16 cellular contexts compared by ENCODE assay signal in genomic region chr17:4587195-4587594, GRCh38. TPM values are rescaled to one million over a fixed set of nuclear protein-coding genes. Genes with fewer than 3 reads are reported as not detected.
A peak's percentile ranks its signal among the peaks of the same experiment; 100 is the strongest.
DNase-seq lines count a peak whose midpoint lies in the region; ATAC-seq, FAIRE-seq and TF ChIP-seq lines count a peak whose summit lies in the region.
"Had no signal": no experiment of that assay in that cellular context is flagged by ENCODE, and none has a peak within 500 bp of the region (broad histone marks: within the 10 kb centered on the region; RNA-seq: fewer than 3 reads in every experiment).

No MANE protein-coding gene starts in this region.

- H3K36me3 ChIP-seq in left ventricle myocardium inferior (no peaks in the 10 kb centered on the region), kidney (ENCODE audit: control insufficient read depth in 1 of 2, insufficient read depth in 2 of 2, low read length in 2 of 2) (no peaks in the 10 kb centered on the region), gastrocnemius medialis (peaks cover 0 to 4% of the 10 kb centered on the region in 2 donors)

- DNase-seq in left ventricle myocardium inferior, result no peak
- DNase-seq in Right ventricle myocardium inferior (ENCODE audit: missing footprints), result no peak
- DNase-seq in kidney, result no peak
- peak in 1 of 2 donors; percentile 66 for DNase-seq in gastrocnemius medialis
- no peak for DNase-seq in dermis blood vessel endothelial cell
- DNase-seq in caudate nucleus (lab: John Stamatoyannopoulos, UW), result no peak
- DNase-seq: DMS 273 treated with DMSO at 0.1 percent for 48 hours, NCI-H187, NCI-H2171, NCI-H446, NCI-H69 had no signal

- no peak for FAIRE-seq in kidney (lab: Jason Lieb, UNC)
- FAIRE-seq: A204.1, GM12892 had no signal

- in situ Hi-C loops in gastrocnemius medialis (cut with MboI; ENCODE audit: low sequenced_read_pairs in 4 of 4), result no loop called here

- no peak for TF ChIP-seq CTCF in left ventricle myocardium inferior (IDR thresholded peaks at IDR 0.05; ENCODE audit: borderline replicate concordance)
- no peak for TF ChIP-seq CTCF in kidney (IDR thresholded peaks at IDR 0.05; ENCODE audit: borderline replicate concordance, extremely low read depth, insufficient read depth)
- no peak for TF ChIP-seq CTCF in gastrocnemius medialis (IDR thresholded peaks at IDR 0.05 in 4 of 5, conservative IDR thresholded peaks at IDR 0.05 in 1 of 5)

- intact Hi-C loops in left ventricle myocardium inferior (cut with micrococcal nuclease) (no loop called here), Right ventricle myocardium inferior (cut with DNase I) (loop anchor here (5.0 kb wide), 1 partner anchor 35 kb away; no protein-coding TSS in a partner anchor), kidney (cut with DNase I) (no loop called here), gastrocnemius medialis (cut with DNase I; ENCODE audit: low total_unique reads) (loop anchor here (2.0 kb wide), 1 partner anchor 14 kb away; no protein-coding TSS in a partner anchor)

- ATAC-seq in Right ventricle myocardium inferior (no peak), gastrocnemius medialis (peak; percentile 1 to 6), GM18858 (IDR thresholded peaks at IDR 0.05; ENCODE audit: unreplicated experiment) (no peak)
- ATAC-seq: GM23338 had no signal

- peaks cover 93% of the 10 kb centered on the region for H3K4me1 ChIP-seq in left ventricle myocardium inferior
- H3K4me1 ChIP-seq in kidney (ENCODE audit: control insufficient read depth in 1 of 2, insufficient read depth in 1 of 2, low read depth in 1 of 2, low read length in 2 of 2), result peaks cover 31 to 56% of the 10 kb centered on the region in 2 donors
- H3K4me1 ChIP-seq in gastrocnemius medialis, result peaks cover 52 to 54% of the 10 kb centered on the region in 2 donors

- H3K4me3 ChIP-seq in left ventricle myocardium inferior, result peak overlapping the region; percentile 72
- peak overlapping the region; percentile 59 to 72 for H3K4me3 ChIP-seq in kidney (ENCODE audit: low read length in 2 of 2)
- H3K4me3 ChIP-seq in gastrocnemius medialis, result peak overlapping the region; percentile 63 to 87 (median 73)
- H3K4me3 ChIP-seq: GM23338 had no signal

- no peaks in the 10 kb centered on the region for H3K9me3 ChIP-seq in left ventricle myocardium inferior (replicated peaks)
- no peaks in the 10 kb centered on the region for H3K9me3 ChIP-seq in kidney (ENCODE audit: control insufficient read depth in 1 of 2, low read length in 2 of 2)
- H3K9me3 ChIP-seq in gastrocnemius medialis, result no peaks in the 10 kb centered on the region

- H3K9ac ChIP-seq in kidney (ENCODE audit: low read length in 2 of 2), result peak overlapping the region in 1 of 2 donors; percentile 73

- H3K27ac ChIP-seq in left ventricle myocardium inferior (replicated peaks), result peak overlapping the region; percentile 93
- peak overlapping the region; percentile 82 to 95 for H3K27ac ChIP-seq in kidney (ENCODE audit: low read depth in 2 of 2, low read length in 2 of 2)
- H3K27ac ChIP-seq in gastrocnemius medialis, result peak overlapping the region; percentile 90 to 100 (median 98)
- H3K27ac ChIP-seq in caudate nucleus (ENCODE audit: low read depth, low read length), result no peak overlapping the region
- H3K27ac ChIP-seq: C4-2B had no signal

- H3K27me3 ChIP-seq in left ventricle myocardium inferior (ENCODE audit: low read depth) (peaks cover 32% of the 10 kb centered on the region), gastrocnemius medialis (no peaks in the 10 kb centered on the region)

- TF ChIP-seq POLR2A in gastrocnemius medialis (IDR thresholded peaks at IDR 0.05), result peak; percentile 52 to 78

RNA-seq across cellular contexts. Expression of gene SMTNL2, which starts 2.9 kb away (rescaled TPM):
- total RNA-seq in left ventricle myocardium inferior, result 33.4 TPM
- 48.6 TPM for total RNA-seq in Right ventricle myocardium inferior
- total RNA-seq in kidney, result 25.6 TPM
- 58.1 TPM for polyA plus RNA-seq in kidney (ENCODE audit: insufficient read depth, low read depth, low replicate concordance)
- 100 to 1,000 TPM; 110 to 588 (median 420) TPM for total RNA-seq in gastrocnemius medialis
- total RNA-seq in dermis blood vessel endothelial cell, result under 0.01 TPM in 1 of 2 replicates, not detected in the other

RNA-seq across cellular contexts. Expression of gene GGT6, which starts 26.8 kb away (rescaled TPM):
- total RNA-seq in left ventricle myocardium inferior (not detected), Right ventricle myocardium inferior (0.14 TPM), kidney (16.8 TPM), gastrocnemius medialis (under 1 TPM in 1 of 4 donors, not detected in 3; 0.63 TPM), dermis blood vessel endothelial cell (not detected in 2 replicates)
- polyA plus RNA-seq in kidney (ENCODE audit: insufficient read depth, low read depth, low replicate concordance), result 51.4 TPM
- polyA plus RNA-seq: GM23338 had no signal

RNA-seq across cellular contexts. Expression of gene MYBBP1A, which starts 32.0 kb away (rescaled TPM):
- 21.3 TPM for total RNA-seq in left ventricle myocardium inferior
- total RNA-seq in Right ventricle myocardium inferior, result 19.2 TPM
- 51.6 TPM for total RNA-seq in kidney
- 11.9 TPM for polyA plus RNA-seq in kidney (ENCODE audit: insufficient read depth, low read depth, low replicate concordance)
- total RNA-seq in gastrocnemius medialis, result 10 to 100 TPM; 42.5 to 60.2 (median 48.9) TPM
- 32.2 and 52.0 TPM in 2 replicates for total RNA-seq in dermis blood vessel endothelial cell

RNA-seq across cellular contexts. Expression of gene ALOX15, which starts 54.3 kb away (rescaled TPM):
- total RNA-seq in left ventricle myocardium inferior, result 0.33 TPM
- 0.19 TPM for total RNA-seq in Right ventricle myocardium inferior
- total RNA-seq in kidney, result not detected
- not detected for polyA plus RNA-seq in kidney (ENCODE audit: insufficient read depth, low read depth, low replicate concordance)
- total RNA-seq in gastrocnemius medialis, result not detected
- not detected in 2 replicates for total RNA-seq in dermis blood vessel endothelial cell

Comparison
In these comparisons a context has a peak if more than half of its experiments do, and no peak if none do; other contexts are left out.
1. intact Hi-C loops: an anchor here in Right ventricle myocardium inferior (5.0 kb wide) and gastrocnemius medialis (2.0 kb wide); none called in left ventricle myocardium inferior and kidney.
2. ATAC-seq: peak in gastrocnemius medialis (2 of 2); none in Right ventricle myocardium inferior (single experiment) and GM18858 (single experiment).
3. RNA of gene SMTNL2, which starts 2.9 kb away (total RNA-seq): 110 to 588 TPM in gastrocnemius medialis, 48.6 TPM in Right ventricle myocardium inferior (single experiment), 33.4 TPM in left ventricle myocardium inferior (single experiment) and 25.6 TPM in kidney (single experiment); under 0.01 TPM in dermis blood vessel endothelial cell; every median in the first group is over 10 times any median in the second.
4. RNA of gene GGT6, which starts 26.8 kb away (total RNA-seq): 16.8 TPM in kidney (single experiment); 0.14 TPM in Right ventricle myocardium inferior (single experiment), not detected in left ventricle myocardium inferior (single experiment), 0.63 TPM in gastrocnemius medialis and not detected in dermis blood vessel endothelial cell; every median in the first group is over 10 times any median in the second.
5. Peak in every context shown above with its lines, with median percentiles within 50 percentile points of each other: H3K4me3 ChIP-seq.